22 cellular contexts compared by ENCODE assay signal in the genomic region with DNA sequence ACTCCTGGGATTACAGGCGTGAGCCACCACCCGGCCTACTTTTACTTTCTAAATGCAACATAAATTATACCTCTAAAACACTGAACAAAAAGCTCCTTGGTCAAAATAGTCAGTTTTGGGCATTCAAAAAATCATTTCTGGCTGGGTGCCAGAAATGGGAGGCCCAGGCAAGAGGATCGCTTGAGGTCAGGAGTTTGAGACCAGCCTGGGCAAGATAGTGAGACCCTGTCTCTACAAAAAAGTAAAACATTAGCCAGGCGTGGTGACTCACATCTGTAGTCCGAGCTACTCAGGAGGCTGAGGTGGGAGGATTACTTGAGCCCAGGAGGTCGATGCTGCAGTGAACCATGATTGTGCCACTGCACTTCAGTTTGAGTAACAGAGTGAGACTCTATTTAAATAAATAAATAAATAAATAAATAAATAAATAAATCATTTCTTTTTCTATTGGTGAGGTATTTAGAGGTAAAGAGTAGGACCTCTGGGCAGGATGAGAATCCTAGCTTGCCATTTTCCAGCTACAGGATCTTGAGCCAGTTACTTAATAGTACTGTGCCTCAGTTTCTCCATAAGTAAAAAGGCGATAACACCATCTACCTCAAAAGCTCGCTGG.
"Had no signal": no experiment of that assay in that cellular context is flagged by ENCODE, and none has a peak within 500 bp of the region (broad histone marks: within the 10 kb centered on the region; RNA-seq: fewer than 3 reads in every experiment).

No MANE protein-coding gene starts in this region.

- H3K27me3 Mint-ChIP-seq: IgD-negative memory B cell had no signal

- DNase-seq: Karpas-422, KG1, MM.1S, NCI-H1092 treated with DMSO at 0.1 percent for 48 hours, NCI-H1436, NCI-H187, NCI-H2029, NCI-H2081 treated with DMSO at 0.1 percent for 48 hours, NCI-H2171, NCI-H226, NCI-H446, NCI-H510A, NCI-H524 treated with DMSO at 0.1 percent for 48 hours, NCI-H69, NCI-H774, Right ventricle myocardium superior, RPMI8226, SIG-M5 had no signal

- H3K9me3 ChIP-seq: SJSA1 had no signal

- H3K36me3 ChIP-seq: SJSA1 had no signal

- H3K36me3 Mint-ChIP-seq: IgD-negative memory B cell had no signal

- H3K4me1 ChIP-seq: SJSA1 had no signal

- FAIRE-seq: RCC 7860 had no signal

- H3K27me3 ChIP-seq: SJSA1 had no signal

- H3K4me3 Mint-ChIP-seq: IgD-negative memory B cell had no signal

- H3K27ac Mint-ChIP-seq: IgD-negative memory B cell had no signal

- H3K4me3 ChIP-seq: SJSA1, SK-N-MC had no signal

- H3K27ac ChIP-seq: SJSA1, SK-N-MC had no signal
